21 cellular contexts compared by ENCODE assay signal in the genomic region with DNA sequence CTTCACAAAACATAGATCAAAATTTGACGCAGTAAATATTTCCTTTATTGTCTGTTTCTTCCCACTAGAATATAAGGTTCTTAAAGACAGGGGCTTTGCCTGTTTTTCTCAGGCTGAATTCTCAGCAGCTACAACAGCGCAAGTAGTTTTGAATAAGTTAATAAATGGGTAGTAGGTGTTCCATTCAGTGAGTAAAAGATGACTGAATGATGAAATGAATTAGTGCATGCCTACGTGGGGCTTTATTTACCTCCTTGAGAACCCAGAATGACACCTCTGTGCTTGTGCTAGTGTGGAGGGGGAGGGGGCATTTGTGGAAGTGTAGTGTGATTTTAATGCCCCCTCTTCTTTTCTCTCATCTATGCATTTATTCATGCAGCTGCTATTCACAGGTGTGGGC.
"Had no signal": no experiment of that assay in that cellular context is flagged by ENCODE, and none has a peak within 500 bp of the region (broad histone marks: within the 10 kb centered on the region; RNA-seq: fewer than 3 reads in every experiment).

No MANE protein-coding gene starts in this region.

- DNase-seq: activated CD4-positive, alpha-beta T cell treated with anti-CD3 and anti-CD28 coated beads for 4 hours; activated CD8-positive, alpha-beta T cell treated with anti-CD3 and anti-CD28 coated beads for 36 hours; activated naive CD4-positive, alpha-beta T cell; activated naive CD8-positive, alpha-beta T cell treated with anti-CD3 and anti-CD28 coated beads for 36 hours; activated T-cell treated with anti-CD3 and anti-CD28 coated beads, Interleukin-2, amount 50 U/mL, for 1 hour; amniotic stem cell; effector memory CD8-positive, alpha-beta T cell; foreskin melanocyte; glutamatergic neuron; hypothalamus; left lung; natural killer cell; retina; spleen; stimulated activated CD4-positive, alpha-beta T cell treated with anti-CD3 and anti-CD28 coated beads, Interleukin-4, amount 100 ng/mL, for 4 hours; testis had no signal

- H3K4me3 ChIP-seq: cardiac muscle cell, left lung, spleen, testis had no signal

- H3K4me1 ChIP-seq: left lung, testis had no signal

- H3K27ac ChIP-seq: cardiac muscle cell, left lung, neutrophil, spleen, testis had no signal

- ATAC-seq: activated CD8-positive, alpha-beta T cell treated with anti-CD3 and anti-CD28 coated beads for 36 hours; activated T-helper 17 cell treated with anti-CD3 and anti-CD28 coated beads, Interleukin-2, amount 50 U/mL, for 72 hours; effector memory CD8-positive, alpha-beta T cell; left lung; natural killer cell; stimulated activated memory B cell treated with anti-CD40 and anti-IgM and Interleukin-4, amounts not matched to agents 10 μg/mL and 1 μg/mL and 100 μg/mL, for 72 hours had no signal

- FAIRE-seq: TTC549 had no signal

- H3K27me3 ChIP-seq: cardiac muscle cell, left lung, neutrophil, testis had no signal

- H3K9me3 ChIP-seq: neutrophil, testis had no signal

- H3K36me3 ChIP-seq: cardiac muscle cell, left lung, neutrophil, spleen had no signal
